In genomic region chrX:9847071-9847470, GRCh38 we compare ENCODE assay signal across 15 cellular contexts.
DNase-seq lines count a peak whose midpoint lies in the region; ATAC-seq and TF ChIP-seq lines count a peak whose summit lies in the region.
"Had no signal": no experiment of that assay in that cellular context is flagged by ENCODE, and none has a peak within 500 bp of the region (broad histone marks: within the 10 kb centered on the region; RNA-seq: fewer than 3 reads in every experiment).

No MANE protein-coding gene starts in this region.

- H3K27ac Mint-ChIP-seq in GM23338, result peak overlapping the region; percentile 83; the same call in 1 of the 2 replicates
- H3K27ac Mint-ChIP-seq: activated naive CD4-positive, alpha-beta T cell treated with anti-CD3 and anti-CD28 coated beads, Interleukin-2, amount 50 U/mL, for 72 hours; neural progenitor cell had no signal

- intact Hi-C loops in PC-9 (cut with micrococcal nuclease; ENCODE audit: unreplicated experiment), result no loop called here
- intact Hi-C loops in left lung (cut with DNase I), result no loop called here

- H3K79me2 ChIP-seq in GM23338 (replicated peaks; ENCODE audit: insufficient read depth), result peaks cover 15% of the 10 kb centered on the region
- no peaks in the 10 kb centered on the region for H3K79me2 ChIP-seq in PC-9 (ENCODE audit: low read depth)

- H2AFZ ChIP-seq in GM23338, result no peak overlapping the region
- peak overlapping the region; percentile 54; the same call in 1 of the 2 replicates for H2AFZ ChIP-seq in PC-9
- H2AFZ ChIP-seq: neural progenitor cell had no signal

- H3F3A ChIP-seq in GM23338 (replicated peaks; ENCODE audit: low read depth), result no peaks in the 10 kb centered on the region
- H3F3A ChIP-seq in PC-9 (ENCODE audit: insufficient read depth, low read depth), result peaks cover 6% of the 10 kb centered on the region; the same call in 1 of the 2 replicates

- H3K9me3 Mint-ChIP-seq in GM23338, result no peaks in the 10 kb centered on the region
- no peaks in the 10 kb centered on the region for H3K9me3 Mint-ChIP-seq in activated T-cell treated with anti-CD3 and anti-CD28 coated beads, Interleukin-2, amount 50 U/mL, for 4 hours
- H3K9me3 Mint-ChIP-seq: activated naive CD4-positive, alpha-beta T cell treated with anti-CD3 and anti-CD28 coated beads, Interleukin-2, amount 50 U/mL, for 72 hours had no signal

- no peaks in the 10 kb centered on the region for H3K9me2 ChIP-seq in GM23338 (ENCODE audit: insufficient read depth)
- H3K9me2 ChIP-seq in PC-9 (ENCODE audit: insufficient read depth), result no peaks in the 10 kb centered on the region

- no peak overlapping the region for H3K4me3 Mint-ChIP-seq in GM23338
- H3K4me3 Mint-ChIP-seq in activated T-cell treated with anti-CD3 and anti-CD28 coated beads, Interleukin-2, amount 50 U/mL, for 4 hours, result no peak overlapping the region
- H3K4me3 Mint-ChIP-seq: neural progenitor cell had no signal

- H3K4me3 ChIP-seq in GM23338, result no peak overlapping the region
- no peak overlapping the region for H3K4me3 ChIP-seq in PC-9
- no peak overlapping the region for H3K4me3 ChIP-seq in fibroblast of pulmonary artery (replicated peaks; ENCODE audit: low read depth, low read length)
- no peak overlapping the region for H3K4me3 ChIP-seq in skeletal muscle cell (ENCODE audit: low read depth, low read length)
- H3K4me3 ChIP-seq in left lung, result no peak overlapping the region
- H3K4me3 ChIP-seq: HAP-1, neural progenitor cell had no signal

- H3K4me1 ChIP-seq in GM23338 (ENCODE audit: insufficient read depth), result peaks cover 6% of the 10 kb centered on the region; the same call in 1 of the 2 replicates
- H3K4me1 ChIP-seq in PC-9 (replicated peaks; ENCODE audit: insufficient read depth), result peaks cover 15% of the 10 kb centered on the region
- no peaks in the 10 kb centered on the region for H3K4me1 ChIP-seq in left lung
- H3K4me1 ChIP-seq: HAP-1 had no signal

- POLR2A ChIA-PET in PC-9 (lab: Charles Lee; ENCODE audit: unreplicated experiment), result no interaction called here

- H3K4me1 Mint-ChIP-seq in GM23338, result peaks cover 35% of the 10 kb centered on the region
- H3K4me1 Mint-ChIP-seq in activated T-cell treated with anti-CD3 and anti-CD28 coated beads, Interleukin-2, amount 50 U/mL, for 4 hours (ENCODE audit: low read depth), result no peaks in the 10 kb centered on the region

- H4K20me1 ChIP-seq in GM23338 (replicated peaks; ENCODE audit: insufficient read depth) (no peaks in the 10 kb centered on the region), PC-9 (ENCODE audit: insufficient read depth) (no peaks in the 10 kb centered on the region)

- no peaks in the 10 kb centered on the region for H3K27me3 Mint-ChIP-seq in GM23338 (ENCODE audit: insufficient read depth, low read depth, poor library complexity)
- H3K27me3 Mint-ChIP-seq in activated T-cell treated with anti-CD3 and anti-CD28 coated beads, Interleukin-2, amount 50 U/mL, for 4 hours (ENCODE audit: low read depth), result peaks cover 17% of the 10 kb centered on the region

- H3K36me3 Mint-ChIP-seq in GM23338 (ENCODE audit: low read depth), result no peaks in the 10 kb centered on the region; the same call in 2 of the 3 replicates
- no peaks in the 10 kb centered on the region for H3K36me3 Mint-ChIP-seq in activated T-cell treated with anti-CD3 and anti-CD28 coated beads, Interleukin-2, amount 50 U/mL, for 4 hours (ENCODE audit: insufficient read depth)
- H3K36me3 Mint-ChIP-seq: activated naive CD4-positive, alpha-beta T cell treated with anti-CD3 and anti-CD28 coated beads, Interleukin-2, amount 50 U/mL, for 72 hours had no signal

- no peak for TF ChIP-seq CTCF in GM23338 (conservative IDR thresholded peaks at IDR 0.05; ENCODE audit: low read depth in 2 of 2)
- TF ChIP-seq CTCF in PC-9 (conservative IDR thresholded peaks at IDR 0.05), result no peak
- no peak for TF ChIP-seq CTCF in fibroblast of pulmonary artery (IDR thresholded peaks at IDR 0.05; ENCODE audit: low read length, missing control alignments)
- TF ChIP-seq CTCF in left lung (IDR thresholded peaks at IDR 0.05), result no peak

- H3K27ac ChIP-seq in GM23338 (ENCODE audit: low read depth) (0 out of 2 replicates have a peak overlapping the region, but pooled peaks have one; percentile 45), PC-9 (peak overlapping the region; percentile 80), left lung (no peak overlapping the region)
- H3K27ac ChIP-seq: neural progenitor cell had no signal

- H3K4me2 ChIP-seq in GM23338 (no peak overlapping the region), PC-9 (peak overlapping the region; percentile 34)
- H3K4me2 ChIP-seq: neural progenitor cell had no signal

- H3K9me3 ChIP-seq in PC-9 (ENCODE audit: insufficient read depth, low read depth) (no peaks in the 10 kb centered on the region), left lung (no peaks in the 10 kb centered on the region)
- H3K9me3 ChIP-seq: HAP-1 had no signal

- no peak for ATAC-seq in GM23338
- no peak for ATAC-seq in activated T-cell treated with anti-CD3 and anti-CD28 coated beads, Interleukin-2, amount 50 U/mL, for 4 hours
- no peak for ATAC-seq in left lung
- ATAC-seq: activated naive CD4-positive, alpha-beta T cell treated with anti-CD3 and anti-CD28 coated beads, Interleukin-2, amount 50 U/mL, for 72 hours; sciatic nerve had no signal

- BruUV-seq in PC-9 (replicated peaks; lab: Mats Ljungman, UMichigan), result no TSS peak

- DNase-seq in GM23338 (ENCODE audit: low spot score) (no peak), PC-9 (peak; percentile 12 to 82), fibroblast of pulmonary artery (ENCODE audit: low read depth) (peak; percentile 77), skeletal muscle cell (ENCODE audit: low read depth) (peak; percentile 29), left lung (no peak), Kasumi-1 (lab: John Stamatoyannopoulos, UW) (no peak)
- no peak for DNase-seq in activated T-cell treated with anti-CD3 and anti-CD28 coated beads, Interleukin-2, amount 50 U/mL, for 4 hours
- no peak for DNase-seq in activated CD4-positive, alpha-beta T cell treated with anti-CD3 and anti-CD28 coated beads, Interleukin-2, amount 50 U/mL, for 48 hours
- DNase-seq: NCI-H1694, NCI-H82, SHP77 treated with DMSO at 0.1 percent for 48 hours had no signal

- CTCF ChIA-PET in PC-9 (lab: Charles Lee), result no interaction called here

- no peaks in the 10 kb centered on the region for H3K27me3 ChIP-seq in GM23338 (ENCODE audit: insufficient read depth)
- H3K27me3 ChIP-seq in PC-9 (ENCODE audit: insufficient read depth, low read depth), result no peaks in the 10 kb centered on the region
- H3K27me3 ChIP-seq in left lung, result no peaks in the 10 kb centered on the region
- H3K27me3 ChIP-seq: neural progenitor cell had no signal

- H3K36me3 ChIP-seq in GM23338 (ENCODE audit: insufficient read depth) (no peaks in the 10 kb centered on the region), PC-9 (ENCODE audit: low read depth) (no peaks in the 10 kb centered on the region), left lung (no peaks in the 10 kb centered on the region)
- H3K36me3 ChIP-seq: HAP-1, neural progenitor cell had no signal

TF ChIP-seq in GM23338, 12 proteins besides CTCF, POLR2A, EP300 and RAD21 (continues in another document):
- no peak for TF ChIP-seq REST (IDR thresholded peaks at IDR 0.05; ENCODE audit: unreplicated experiment)
- no peak for TF ChIP-seq ZNF114 (CRISPR knock-in tag; IDR thresholded peaks at IDR 0.05)
- TF ChIP-seq JUNB (IDR thresholded peaks at IDR 0.05; ENCODE audit: unreplicated experiment), result no peak
- TF ChIP-seq NANOG (IDR thresholded peaks at IDR 0.05; ENCODE audit: borderline replicate concordance), result no peak
- no peak for TF ChIP-seq ETS1 (IDR thresholded peaks at IDR 0.05)

Comparison
In these comparisons a context has a peak if more than half of its experiments do, and no peak if none do; other contexts are left out.
1. DNase-seq: peak in PC-9 (2 of 2), fibroblast of pulmonary artery (single experiment) and skeletal muscle cell (single experiment); none in GM23338 (single experiment), activated T-cell treated with anti-CD3 and anti-CD28 coated beads, Interleukin-2, amount 50 U/mL, for 4 hours (single experiment), left lung (0 of 2), activated CD4-positive, alpha-beta T cell treated with anti-CD3 and anti-CD28 coated beads, Interleukin-2, amount 50 U/mL, for 48 hours (0 of 2) and Kasumi-1 (0 of 2).
2. H3K27ac ChIP-seq: peak in GM23338 (single experiment) and PC-9 (single experiment); none in left lung (0 of 2).